In genomic region chr14:103801459-103801858, GRCh38 we compare ENCODE assay signal across 11 cellular contexts. TPM values are rescaled to one million over a fixed set of nuclear protein-coding genes. Genes with fewer than 3 reads are reported as not detected.
DNase-seq lines count a peak whose midpoint lies in the region; ATAC-seq and TF ChIP-seq lines count a peak whose summit lies in the region.
"Had no signal": no experiment of that assay in that cellular context is flagged by ENCODE, and none has a peak within 500 bp of the region (broad histone marks: within the 10 kb centered on the region; RNA-seq: fewer than 3 reads in every experiment).

No MANE protein-coding gene starts in this region.

- H3K27ac ChIP-seq in aorta (ENCODE audit: low read depth in 1 of 2, low read length in 2 of 2) (no peak overlapping the region), testis (no peak overlapping the region)

- peak; percentile 20 for DNase-seq in NCI-H2171 treated with DMSO at 0.1 percent for 48 hours (lab: John Stamatoyannopoulos, UW)
- no peak for DNase-seq in NCI-H2171 (lab: John Stamatoyannopoulos, UW)
- DNase-seq in NCI-H510A (lab: John Stamatoyannopoulos, UW) = peak; percentile 67
- peak; percentile 93 for DNase-seq in fibroblast of mammary gland (ENCODE audit: low read depth)
- DNase-seq in stromal cell of bone marrow (ENCODE audit: low read depth) = peak; percentile 74
- no peak for DNase-seq in cortex of kidney (lab: John Stamatoyannopoulos, UW)
- no peak for DNase-seq in aorta
- DNase-seq in testis = no peak
- DNase-seq: activated B cell treated with CpG ODN at 0.5 μM for 24 hours, immature natural killer cell, NCI-H2081 treated with DMSO at 0.1 percent for 48 hours had no signal

- H3K4me1 ChIP-seq in aorta (ENCODE audit: control insufficient read depth in 1 of 2, insufficient read depth in 2 of 2, low read length in 2 of 2) (no peaks in the 10 kb centered on the region), testis (no peaks in the 10 kb centered on the region)

- H3K9me3 ChIP-seq in aorta (ENCODE audit: control insufficient read depth, low read length) (no peaks in the 10 kb centered on the region), testis (no peaks in the 10 kb centered on the region)

- H3K4me3 ChIP-seq in fibroblast of mammary gland (ENCODE audit: control insufficient read depth, low read depth, low read length) = no peak overlapping the region
- no peak overlapping the region for H3K4me3 ChIP-seq in aorta (ENCODE audit: low read length in 2 of 2)
- no peak overlapping the region for H3K4me3 ChIP-seq in testis

- H3K27me3 ChIP-seq in aorta (ENCODE audit: control insufficient read depth in 1 of 2, insufficient read depth in 2 of 2, low read length in 1 of 2) (no peaks in the 10 kb centered on the region), testis (no peaks in the 10 kb centered on the region)

- TF ChIP-seq CTCF in fibroblast of mammary gland (conservative IDR thresholded peaks at IDR 0.05; ENCODE audit: control insufficient read depth, insufficient read depth, low read depth, low read length) = no peak
- no peak for TF ChIP-seq CTCF in testis (IDR thresholded peaks at IDR 0.05)

- WGBS in aorta, 2 donors = 85% methylated on average over 4 of the region's 4 CpGs
- WGBS in testis, 2 donors = 82 to 90% methylated on average over 4 of the region's 4 CpGs

- no peaks in the 10 kb centered on the region for H3K36me3 ChIP-seq in aorta (ENCODE audit: control insufficient read depth in 1 of 2, insufficient read depth in 2 of 2, low read length in 1 of 2)
- no peaks in the 10 kb centered on the region for H3K36me3 ChIP-seq in testis (ENCODE audit: low read depth, missing control alignments)

- ATAC-seq in aorta (ENCODE audit: low FRiP score) = no peak

- no peak for TF ChIP-seq POLR2A in testis (IDR thresholded peaks at IDR 0.05)

- intact Hi-C loops in aorta (cut with DNase I) = no loop called here
- intact Hi-C loops in testis (cut with DNase I; ENCODE audit: low total_unique reads) = loop anchor here (10.0 kb wide), 1 partner anchor 113 kb away; no protein-coding TSS in a partner anchor

RNA-seq across cellular contexts. Expression of gene PPP1R13B, which starts 45.9 kb away (rescaled TPM):
- total RNA-seq in aorta = 10 to 100 TPM; 24.8 to 44.0 TPM
- 1 to 10 TPM; 2.3 to 6.9 TPM for polyA plus RNA-seq in aorta
- 10 to 100 TPM; 73.1 to 82.4 TPM for total RNA-seq in testis
- polyA plus RNA-seq in testis (ENCODE audit: insufficient read depth, low read depth, low replicate concordance) = 89.2 TPM

Comparison
In these comparisons a context has a peak if more than half of its experiments do, and no peak if none do; other contexts are left out.
1. DNase-seq: peak in NCI-H2171 treated with DMSO at 0.1 percent for 48 hours (single experiment), NCI-H510A (single experiment), fibroblast of mammary gland (single experiment) and stromal cell of bone marrow (single experiment); none in NCI-H2171 (single experiment), cortex of kidney (single experiment), aorta (0 of 2) and testis (single experiment).